Comparison of ENCODE assay signal across 24 cellular contexts in the genomic region with DNA sequence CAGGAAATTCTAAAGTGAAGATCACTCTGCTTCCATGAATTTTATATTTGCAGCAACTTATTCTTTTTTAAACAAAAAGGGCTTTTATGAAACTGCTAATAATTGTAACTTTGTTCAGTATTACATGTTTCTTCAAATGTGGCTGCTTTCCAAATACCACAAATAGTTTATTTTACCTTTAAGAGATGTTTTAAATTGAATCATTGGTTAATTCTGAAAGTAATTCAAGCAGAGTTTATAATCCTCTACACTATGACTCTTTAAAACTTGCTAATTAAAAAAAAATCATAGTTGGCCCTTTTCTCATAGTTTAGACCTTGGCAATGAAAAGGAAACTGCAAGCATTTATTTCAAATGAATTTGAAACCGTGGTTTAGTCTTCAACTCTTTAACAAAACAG. TPM values are rescaled to one million over a fixed set of nuclear protein-coding genes. Genes with fewer than 3 reads are reported as not detected.
A peak's percentile ranks its signal among the peaks of the same experiment; 100 is the strongest.
DNase-seq lines count a peak whose midpoint lies in the region; ATAC-seq and TF ChIP-seq lines count a peak whose summit lies in the region.
"Had no signal": no experiment of that assay in that cellular context is flagged by ENCODE, and none has a peak within 500 bp of the region (broad histone marks: within the 10 kb centered on the region; RNA-seq: fewer than 3 reads in every experiment).

No MANE protein-coding gene starts in this region.

- H3K36me3 Mint-ChIP-seq in GM23338 (ENCODE audit: low read depth): peaks cover 6% of the 10 kb centered on the region; the same call in 2 of the 3 replicates
- H3K36me3 Mint-ChIP-seq: stimulated activated effector memory CD8-positive, alpha-beta T cell treated with anti-CD3 and anti-CD28 coated beads, Interleukin-12 subunit alpha, Interleukin-12 subunit beta, amount 100 ng/mL, for 72 hours had no signal

- H3K27me3 ChIP-seq in GM23338 (ENCODE audit: insufficient read depth): no peaks in the 10 kb centered on the region
- H3K27me3 ChIP-seq in adipocyte (replicated peaks; ENCODE audit: control insufficient read depth, insufficient read depth, low read length): no peaks in the 10 kb centered on the region
- H3K27me3 ChIP-seq: heart left ventricle, suprapubic skin, uterus had no signal

- H3K9me2 ChIP-seq in GM23338 (ENCODE audit: insufficient read depth): no peaks in the 10 kb centered on the region

- H3K27ac Mint-ChIP-seq in GM23338: no peak overlapping the region; the same call in 1 of the 2 replicates
- H3K27ac Mint-ChIP-seq: activated CD8-positive, alpha-beta memory T cell treated with anti-CD3 and anti-CD28 coated beads, Interleukin-2, amount 10 ng/mL, durations not matched to agents 7 days and 5 days; activated naive CD4-positive, alpha-beta T cell treated with anti-CD3 and anti-CD28 coated beads, Interleukin-2, amount 50 U/mL, for 72 hours; activated T-helper 17 cell treated with anti-CD3 and anti-CD28 coated beads, Interleukin-2, amount 50 U/mL, for 72 hours; stimulated activated effector memory CD8-positive, alpha-beta T cell treated with anti-CD3 and anti-CD28 coated beads, Interleukin-12 subunit alpha, Interleukin-12 subunit beta, amount 100 ng/mL, for 72 hours had no signal

- H3K9ac ChIP-seq in adipocyte (ENCODE audit: low read length): peak overlapping the region; percentile 44

- no peaks in the 10 kb centered on the region for H3K9me3 Mint-ChIP-seq in GM23338
- H3K9me3 Mint-ChIP-seq: activated naive CD4-positive, alpha-beta T cell treated with anti-CD3 and anti-CD28 coated beads, Interleukin-2, amount 50 U/mL, for 72 hours; activated T-helper 17 cell treated with anti-CD3 and anti-CD28 coated beads, Interleukin-2, amount 50 U/mL, for 72 hours; CD4-positive, CD25-positive, alpha-beta regulatory T cell; stimulated activated effector memory CD8-positive, alpha-beta T cell treated with anti-CD3 and anti-CD28 coated beads, Interleukin-12 subunit alpha, Interleukin-12 subunit beta, amount 100 ng/mL, for 72 hours had no signal

- no peaks in the 10 kb centered on the region for H3K9me3 ChIP-seq in adipocyte (ENCODE audit: control insufficient read depth, low read length)
- H3K9me3 ChIP-seq: heart left ventricle, left ventricle myocardium inferior, suprapubic skin, uterus had no signal

- H3K79me2 ChIP-seq in GM23338 (replicated peaks; ENCODE audit: insufficient read depth): no peaks in the 10 kb centered on the region

- H2AFZ ChIP-seq in GM23338: no peak overlapping the region

- peaks cover 33% of the 10 kb centered on the region for H3K4me1 Mint-ChIP-seq in GM23338
- H3K4me1 Mint-ChIP-seq: activated T-helper 17 cell treated with anti-CD3 and anti-CD28 coated beads, Interleukin-2, amount 50 U/mL, for 72 hours; stimulated activated effector memory CD8-positive, alpha-beta T cell treated with anti-CD3 and anti-CD28 coated beads, Interleukin-12 subunit alpha, Interleukin-12 subunit beta, amount 100 ng/mL, for 72 hours had no signal

- H3K27me3 Mint-ChIP-seq in GM23338 (ENCODE audit: insufficient read depth, low read depth, poor library complexity): peaks cover 3% of the 10 kb centered on the region
- H3K27me3 Mint-ChIP-seq: activated CD8-positive, alpha-beta memory T cell treated with anti-CD3 and anti-CD28 coated beads, Interleukin-2, amount 10 ng/mL, durations not matched to agents 7 days and 5 days; activated T-helper 17 cell treated with anti-CD3 and anti-CD28 coated beads, Interleukin-2, amount 50 U/mL, for 72 hours; CD4-positive, CD25-positive, alpha-beta regulatory T cell; T-helper 17 cell had no signal

- peaks cover 21% of the 10 kb centered on the region for H3K4me1 ChIP-seq in GM23338 (ENCODE audit: insufficient read depth)
- peaks cover 29% of the 10 kb centered on the region for H3K4me1 ChIP-seq in adipocyte (ENCODE audit: control insufficient read depth, insufficient read depth, low read length)
- H3K4me1 ChIP-seq: uterus had no signal

- no peaks in the 10 kb centered on the region for H3K36me3 ChIP-seq in GM23338 (ENCODE audit: insufficient read depth)
- H3K36me3 ChIP-seq in adipocyte (ENCODE audit: control insufficient read depth, insufficient read depth, low read length, severe bottlenecking): peaks cover 27% of the 10 kb centered on the region
- H3K36me3 ChIP-seq: uterus had no signal

- DNase-seq in GM23338 (ENCODE audit: low spot score) (no peak), adipocyte (ENCODE audit: low read depth) (peak; percentile 20), iris pigment epithelial cell (ENCODE audit: low read depth) (peak; percentile 22), retinal pigment epithelial cell (ENCODE audit: low read depth) (peak; percentile 69), SHP77 (lab: John Stamatoyannopoulos, UW) (no peak), SK-N-DZ (ENCODE audit: low spot score) (no peak), DMS153 (lab: John Stamatoyannopoulos, UW) (no peak)
- DNase-seq: activated CD4-positive, alpha-beta T cell treated with anti-CD3 and anti-CD28 coated beads for 48 hours; activated CD8-positive, alpha-beta memory T cell treated with anti-CD3 and anti-CD28 coated beads, Interleukin-2, amount 10 ng/mL, durations not matched to agents 7 days and 5 days; CD4-positive, CD25-positive, alpha-beta regulatory T cell; GDM1; heart left ventricle; left ventricle myocardium inferior; NCI-H1694 treated with DMSO at 0.1 percent for 48 hours; SIG-M5; stimulated activated CD4-positive, alpha-beta T cell treated with anti-CD3 and anti-CD28 coated beads, Interleukin-2, amount 100 ng/mL, for 24 hours; T-helper 17 cell; uterus had no signal

- peak overlapping the region; percentile 28; the same call in 1 of the 2 replicates for H3K4me3 ChIP-seq in GM23338
- peak overlapping the region; percentile 63 for H3K4me3 ChIP-seq in adipocyte (ENCODE audit: low read length)
- no peak overlapping the region for H3K4me3 ChIP-seq in retinal pigment epithelial cell (ENCODE audit: low read length)
- H3K4me3 ChIP-seq: heart left ventricle, left ventricle myocardium inferior, skin epidermis, suprapubic skin, uterus had no signal

- no peaks in the 10 kb centered on the region for H4K20me1 ChIP-seq in GM23338 (replicated peaks; ENCODE audit: insufficient read depth)

- H3F3A ChIP-seq in GM23338 (replicated peaks; ENCODE audit: low read depth): no peaks in the 10 kb centered on the region

- H3K4me2 ChIP-seq in GM23338: peak overlapping the region; percentile 69

- H3K27ac ChIP-seq in GM23338 (ENCODE audit: low read depth): peak overlapping the region; percentile 70
- H3K27ac ChIP-seq: left ventricle myocardium inferior, skin epidermis, suprapubic skin, uterus had no signal

- ATAC-seq in GM23338 (no peak), HG03175 (IDR thresholded peaks at IDR 0.05; ENCODE audit: unreplicated experiment) (no peak)
- ATAC-seq: activated CD8-positive, alpha-beta memory T cell treated with anti-CD3 and anti-CD28 coated beads, Interleukin-2, amount 10 ng/mL, durations not matched to agents 7 days and 5 days; activated naive CD4-positive, alpha-beta T cell treated with anti-CD3 and anti-CD28 coated beads, Interleukin-2, amount 50 U/mL, for 72 hours; activated T-helper 17 cell treated with anti-CD3 and anti-CD28 coated beads, Interleukin-2, amount 50 U/mL, for 72 hours; heart left ventricle; stimulated activated effector memory CD8-positive, alpha-beta T cell treated with anti-CD3 and anti-CD28 coated beads, Interleukin-12 subunit alpha, Interleukin-12 subunit beta, amount 100 ng/mL, for 72 hours; T-helper 17 cell had no signal

- no peak overlapping the region for H3K4me3 Mint-ChIP-seq in GM23338
- H3K4me3 Mint-ChIP-seq: activated CD8-positive, alpha-beta memory T cell treated with anti-CD3 and anti-CD28 coated beads, Interleukin-2, amount 10 ng/mL, durations not matched to agents 7 days and 5 days; activated T-helper 17 cell treated with anti-CD3 and anti-CD28 coated beads, Interleukin-2, amount 50 U/mL, for 72 hours; CD4-positive, CD25-positive, alpha-beta regulatory T cell; stimulated activated effector memory CD8-positive, alpha-beta T cell treated with anti-CD3 and anti-CD28 coated beads, Interleukin-12 subunit alpha, Interleukin-12 subunit beta, amount 100 ng/mL, for 72 hours; T-helper 17 cell had no signal

- no peak for TF ChIP-seq CTCF in GM23338 (conservative IDR thresholded peaks at IDR 0.05; ENCODE audit: low read depth in 2 of 2)
- TF ChIP-seq CTCF in retinal pigment epithelial cell (conservative IDR thresholded peaks at IDR 0.05; ENCODE audit: low read depth, low read length): no peak

TF ChIP-seq in GM23338, 12 proteins besides CTCF, POLR2A, EP300 and RAD21:
- TF ChIP-seq, protein P1, sequence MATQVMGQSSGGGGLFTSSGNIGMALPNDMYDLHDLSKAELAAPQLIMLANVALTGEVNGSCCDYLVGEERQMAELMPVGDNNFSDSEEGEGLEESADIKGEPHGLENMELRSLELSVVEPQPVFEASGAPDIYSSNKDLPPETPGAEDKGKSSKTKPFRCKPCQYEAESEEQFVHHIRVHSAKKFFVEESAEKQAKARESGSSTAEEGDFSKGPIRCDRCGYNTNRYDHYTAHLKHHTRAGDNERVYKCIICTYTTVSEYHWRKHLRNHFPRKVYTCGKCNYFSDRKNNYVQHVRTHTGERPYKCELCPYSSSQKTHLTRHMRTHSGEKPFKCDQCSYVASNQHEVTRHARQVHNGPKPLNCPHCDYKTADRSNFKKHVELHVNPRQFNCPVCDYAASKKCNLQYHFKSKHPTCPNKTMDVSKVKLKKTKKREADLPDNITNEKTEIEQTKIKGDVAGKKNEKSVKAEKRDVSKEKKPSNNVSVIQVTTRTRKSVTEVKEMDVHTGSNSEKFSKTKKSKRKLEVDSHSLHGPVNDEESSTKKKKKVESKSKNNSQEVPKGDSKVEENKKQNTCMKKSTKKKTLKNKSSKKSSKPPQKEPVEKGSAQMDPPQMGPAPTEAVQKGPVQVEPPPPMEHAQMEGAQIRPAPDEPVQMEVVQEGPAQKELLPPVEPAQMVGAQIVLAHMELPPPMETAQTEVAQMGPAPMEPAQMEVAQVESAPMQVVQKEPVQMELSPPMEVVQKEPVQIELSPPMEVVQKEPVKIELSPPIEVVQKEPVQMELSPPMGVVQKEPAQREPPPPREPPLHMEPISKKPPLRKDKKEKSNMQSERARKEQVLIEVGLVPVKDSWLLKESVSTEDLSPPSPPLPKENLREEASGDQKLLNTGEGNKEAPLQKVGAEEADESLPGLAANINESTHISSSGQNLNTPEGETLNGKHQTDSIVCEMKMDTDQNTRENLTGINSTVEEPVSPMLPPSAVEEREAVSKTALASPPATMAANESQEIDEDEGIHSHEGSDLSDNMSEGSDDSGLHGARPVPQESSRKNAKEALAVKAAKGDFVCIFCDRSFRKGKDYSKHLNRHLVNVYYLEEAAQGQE (IDR thresholded peaks at IDR 0.05; ENCODE audit: unreplicated experiment): no peak
- TF ChIP-seq EZH2phosphoT487 (IDR thresholded peaks at IDR 0.05; ENCODE audit: unreplicated experiment) (no peak), POLR2AphosphoS5 (IDR thresholded peaks at IDR 0.05; ENCODE audit: low read depth) (no peak), EZH2 (IDR thresholded peaks at IDR 0.05; ENCODE audit: low read depth, unreplicated experiment) (no peak), NANOG (IDR thresholded peaks at IDR 0.05; ENCODE audit: borderline replicate concordance) (no peak)

RNA-seq across cellular contexts. Expression of gene SDCCAG8, which starts 59.6 kb away (rescaled TPM):
- total RNA-seq in GM23338 (2014; rRNA removed; shearing (Covaris generic)): 16.1 and 28.0 TPM in 2 replicates
- polyA plus RNA-seq in GM23338 (2016; fragmentation: Nextera tagmentation; extraction: Ambion mirVana): 66.7 and 70.2 TPM in 2 replicates
- 27.0 and 28.1 TPM in 2 replicates for polyA plus RNA-seq in SK-N-DZ (2014; cell fraction: cytosol; rRNA removed)
- polyA plus RNA-seq in SK-N-DZ (2014; cell fraction: nucleus; rRNA removed): 19.6 and 21.6 TPM in 2 replicates

Comparison
In these comparisons a context has a peak if more than half of its experiments do, and no peak if none do; other contexts are left out.
1. DNase-seq: peak in adipocyte (single experiment), iris pigment epithelial cell (single experiment) and retinal pigment epithelial cell (single experiment); none in GM23338 (single experiment), SHP77 (0 of 2), SK-N-DZ (single experiment) and DMS153 (single experiment).